ENCODE assay signal across 17 cellular contexts in the genomic region with DNA sequence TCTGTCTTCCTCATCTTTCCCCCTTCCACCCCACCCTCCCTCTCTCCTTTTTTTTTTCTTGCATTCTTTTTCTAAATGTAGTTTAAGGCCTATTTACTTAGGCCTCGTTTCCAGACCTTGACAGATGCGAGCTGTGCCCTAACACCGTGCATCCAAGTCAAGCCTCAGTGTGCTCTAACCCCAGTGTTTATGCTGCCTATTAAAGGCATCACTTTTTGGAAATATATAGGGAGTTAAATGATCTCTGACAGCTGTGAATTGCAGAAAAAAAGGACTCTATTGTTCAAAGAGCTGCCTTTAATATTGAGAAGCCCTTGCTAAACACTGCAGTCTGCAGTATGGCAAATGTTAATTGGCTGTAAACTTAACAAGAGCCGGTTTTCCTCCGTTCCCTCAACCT.
DNase-seq lines count a peak whose midpoint lies in the region; ATAC-seq and TF ChIP-seq lines count a peak whose summit lies in the region.
"Had no signal": no experiment of that assay in that cellular context is flagged by ENCODE, and none has a peak within 500 bp of the region (broad histone marks: within the 10 kb centered on the region; RNA-seq: fewer than 3 reads in every experiment).

No MANE protein-coding gene starts in this region.

- H3K4me3 Mint-ChIP-seq in nephron (no peak overlapping the region), type B pancreatic cell (peak overlapping the region; percentile 39), Calu3 (ENCODE audit: low read depth, unreplicated experiment) (no peak overlapping the region)
- H3K4me3 Mint-ChIP-seq in T-helper 2 cell treated with Interferon-gamma antibody and Interleukin-4, amounts not matched to agents 5 μg/mL and 100 μg/mL, for 36 hours = no peak overlapping the region

- H3K4me1 ChIP-seq in SJCRH30 (peaks cover 33% of the 10 kb centered on the region), gastroesophageal sphincter (peaks cover 0 to 7% (median 0%) of the 10 kb centered on the region in 3 donors)
- H3K4me1 ChIP-seq: SJSA1 had no signal

- no peaks in the 10 kb centered on the region for H3K36me3 Mint-ChIP-seq in nephron (ENCODE audit: low read depth)
- H3K36me3 Mint-ChIP-seq in type B pancreatic cell = no peaks in the 10 kb centered on the region
- no peaks in the 10 kb centered on the region for H3K36me3 Mint-ChIP-seq in Calu3 (ENCODE audit: insufficient read depth, unreplicated experiment)
- no peaks in the 10 kb centered on the region for H3K36me3 Mint-ChIP-seq in T-helper 2 cell treated with Interferon-gamma antibody and Interleukin-4, amounts not matched to agents 5 μg/mL and 100 μg/mL, for 36 hours (ENCODE audit: low read depth)

- ATAC-seq in gastroesophageal sphincter = no peak

- H3K4me3 ChIP-seq in SJCRH30 (peak overlapping the region; percentile 1), gastroesophageal sphincter (no peak overlapping the region)
- H3K4me3 ChIP-seq: SJSA1 had no signal

- H3K36me3 ChIP-seq in SJCRH30 (no peaks in the 10 kb centered on the region), gastroesophageal sphincter (no peaks in the 10 kb centered on the region)
- H3K36me3 ChIP-seq: SJSA1 had no signal

- intact Hi-C loops in Calu3 (cut with micrococcal nuclease; ENCODE audit: unreplicated experiment) = no loop called here

- TF ChIP-seq POLR2A in gastroesophageal sphincter (IDR thresholded peaks at IDR 0.05) = no peak

- peaks cover 3% of the 10 kb centered on the region for H3K27me3 Mint-ChIP-seq in nephron (ENCODE audit: low read depth)
- H3K27me3 Mint-ChIP-seq in type B pancreatic cell = peaks cover 2% of the 10 kb centered on the region
- no peaks in the 10 kb centered on the region for H3K27me3 Mint-ChIP-seq in Calu3 (ENCODE audit: unreplicated experiment)
- no peaks in the 10 kb centered on the region for H3K27me3 Mint-ChIP-seq in T-helper 2 cell treated with Interferon-gamma antibody and Interleukin-4, amounts not matched to agents 5 μg/mL and 100 μg/mL, for 36 hours (ENCODE audit: low read depth)

- H3K4me1 Mint-ChIP-seq in nephron (peaks cover 16% of the 10 kb centered on the region), type B pancreatic cell (ENCODE audit: unreplicated experiment) (peaks cover 10% of the 10 kb centered on the region), Calu3 (ENCODE audit: low read depth, unreplicated experiment) (no peaks in the 10 kb centered on the region)
- no peaks in the 10 kb centered on the region for H3K4me1 Mint-ChIP-seq in T-helper 2 cell treated with Interferon-gamma antibody and Interleukin-4, amounts not matched to agents 5 μg/mL and 100 μg/mL, for 36 hours (ENCODE audit: low read depth)

- 0 out of 2 replicates have a peak, but pooled peaks cover 4% of the 10 kb centered on the region for H3K9me3 ChIP-seq in SJCRH30 (replicated peaks)
- no peaks in the 10 kb centered on the region for H3K9me3 ChIP-seq in gastroesophageal sphincter
- H3K9me3 ChIP-seq: SJSA1 had no signal

- BruUV-seq in Calu3 (replicated peaks; lab: Mats Ljungman, UMichigan) = no TSS peak

- DNase-seq in SJCRH30 (peak; percentile 84 to 97), type B pancreatic cell (ENCODE audit: extremely low spot score, unreplicated experiment) (no peak), Calu3 (no peak), SHP77 treated with DMSO at 0.1 percent for 48 hours (lab: John Stamatoyannopoulos, UW) (no peak), NCI-H1436 (lab: John Stamatoyannopoulos, UW) (no peak)
- no peak for DNase-seq in T-helper 2 cell treated with Interferon-gamma antibody and Interleukin-4, amounts not matched to agents 5 μg/mL and 100 μg/mL, for 36 hours (ENCODE audit: low spot score)
- DNase-seq: ACHN, DMS79 treated with DMSO at 0.1 percent for 48 hours, MV-4-11, NCI-H187 treated with DMSO at 0.1 percent for 48 hours, NCI-H2227 treated with DMSO at 0.1 percent for 48 hours, NCI-H524 had no signal

- peak overlapping the region; percentile 92 for H3K27ac ChIP-seq in SJCRH30
- H3K27ac ChIP-seq in gastroesophageal sphincter = peak overlapping the region in 3 of 4 donors; percentile 15 to 26 (median 19)
- H3K27ac ChIP-seq: C4-2B, KMS-11, SJSA1 had no signal

- TF ChIP-seq EP300 in gastroesophageal sphincter (IDR thresholded peaks at IDR 0.05) = no peak

- H3K9me3 Mint-ChIP-seq in nephron (no peaks in the 10 kb centered on the region), type B pancreatic cell (peaks cover 3% of the 10 kb centered on the region), Calu3 (ENCODE audit: low read depth, unreplicated experiment) (no peaks in the 10 kb centered on the region)
- H3K9me3 Mint-ChIP-seq in T-helper 2 cell treated with Interferon-gamma antibody and Interleukin-4, amounts not matched to agents 5 μg/mL and 100 μg/mL, for 36 hours = no peaks in the 10 kb centered on the region

- CTCF ChIA-PET in Calu3 (lab: Charles Lee) = no interaction called here

- H3K27ac Mint-ChIP-seq in nephron (peak overlapping the region; percentile 88 to 92 (median 88)), type B pancreatic cell (no peak overlapping the region), Calu3 (ENCODE audit: unreplicated experiment) (no peak overlapping the region)
- no peak overlapping the region for H3K27ac Mint-ChIP-seq in T-helper 2 cell treated with Interferon-gamma antibody and Interleukin-4, amounts not matched to agents 5 μg/mL and 100 μg/mL, for 36 hours

- WGBS in gastroesophageal sphincter (ENCODE audit: low coverage in 1 of 2), 2 donors = 18 to 29% methylated on average over 5 of the region's 5 CpGs

- no peaks in the 10 kb centered on the region for H3K27me3 ChIP-seq in SJCRH30
- no peaks in the 10 kb centered on the region for H3K27me3 ChIP-seq in gastroesophageal sphincter
- H3K27me3 ChIP-seq: SJSA1 had no signal

- TF ChIP-seq CTCF in gastroesophageal sphincter (IDR thresholded peaks at IDR 0.05) (no peak), nephron (IDR thresholded peaks at IDR 0.05; ENCODE audit: unreplicated experiment in 3 of 3) (no peak), type B pancreatic cell (conservative IDR thresholded peaks at IDR 0.05) (no peak), Calu3 (IDR thresholded peaks at IDR 0.05; ENCODE audit: unreplicated experiment) (no peak)

Comparison
In these comparisons a context has a peak if more than half of its experiments do, and no peak if none do; other contexts are left out.
1. DNase-seq: peak in SJCRH30 (2 of 2); none in type B pancreatic cell (single experiment), Calu3 (single experiment), T-helper 2 cell treated with Interferon-gamma antibody and Interleukin-4, amounts not matched to agents 5 μg/mL and 100 μg/mL, for 36 hours (single experiment), SHP77 treated with DMSO at 0.1 percent for 48 hours (single experiment) and NCI-H1436 (single experiment).
2. H3K27ac Mint-ChIP-seq: peak in nephron (3 of 3); none in type B pancreatic cell (single experiment), Calu3 (single experiment) and T-helper 2 cell treated with Interferon-gamma antibody and Interleukin-4, amounts not matched to agents 5 μg/mL and 100 μg/mL, for 36 hours (single experiment).